ENCODE assay signal across 19 cellular contexts in genomic region chr11:14327105-14327504, GRCh38. TPM values are rescaled to one million over a fixed set of nuclear protein-coding genes. Genes with fewer than 3 reads are reported as not detected.
DNase-seq lines count a peak whose midpoint lies in the region; ATAC-seq and TF ChIP-seq lines count a peak whose summit lies in the region.
"Had no signal": no experiment of that assay in that cellular context is flagged by ENCODE, and none has a peak within 500 bp of the region (broad histone marks: within the 10 kb centered on the region; RNA-seq: fewer than 3 reads in every experiment).

No MANE protein-coding gene starts in this region.

- H3K27me3 ChIP-seq in HUES6 (ENCODE audit: control insufficient read depth, insufficient read depth, low read length), result no peaks in the 10 kb centered on the region
- no peaks in the 10 kb centered on the region for H3K27me3 ChIP-seq in MM.1S (replicated peaks; ENCODE audit: insufficient read depth, low read length)
- H3K27me3 ChIP-seq in prostate gland (replicated peaks; ENCODE audit: insufficient read depth), result no peaks in the 10 kb centered on the region
- H3K27me3 ChIP-seq: upper lobe of left lung had no signal

- no peaks in the 10 kb centered on the region for H3K36me3 ChIP-seq in HUES6 (ENCODE audit: control insufficient read depth, insufficient read depth, low read length)
- no peaks in the 10 kb centered on the region for H3K36me3 ChIP-seq in MM.1S (replicated peaks; ENCODE audit: insufficient read depth, low read length)
- no peaks in the 10 kb centered on the region for H3K36me3 ChIP-seq in prostate gland
- H3K36me3 ChIP-seq: upper lobe of left lung had no signal

- intact Hi-C loops in prostate gland (cut with DNase I), result no loop called here

- ATAC-seq in GM18498 (IDR thresholded peaks at IDR 0.05; ENCODE audit: unreplicated experiment) (peak; percentile 35), GM19395 (IDR thresholded peaks at IDR 0.05; ENCODE audit: unreplicated experiment) (peak; percentile 45), memory B cell (ENCODE audit: low read depth) (peak; percentile 18)
- ATAC-seq: left ventricle myocardium superior; naive thymus-derived CD4-positive, alpha-beta T cell had no signal

- H3K36me3 Mint-ChIP-seq in memory B cell, result no peaks in the 10 kb centered on the region
- H3K36me3 Mint-ChIP-seq: CD4-positive, alpha-beta memory T cell had no signal

- no peaks in the 10 kb centered on the region for H3K27me3 Mint-ChIP-seq in memory B cell
- H3K27me3 Mint-ChIP-seq: CD4-positive, alpha-beta memory T cell; naive thymus-derived CD4-positive, alpha-beta T cell had no signal

- no peak for TF ChIP-seq POLR2A in prostate gland (IDR thresholded peaks at IDR 0.05)

- no peak overlapping the region for H3K4me2 ChIP-seq in MM.1S (ENCODE audit: low read depth, low read length)

- no peak overlapping the region for H3K9ac ChIP-seq in HUES6 (ENCODE audit: low read length)
- H3K9ac ChIP-seq in MM.1S (ENCODE audit: low read length), result no peak overlapping the region

- no peak for DNase-seq in memory B cell (ENCODE audit: low spot score in 2 of 2)
- DNase-seq in MM.1S, result no peak
- DNase-seq in prostate gland (ENCODE audit: low spot score), result no peak
- no peak for DNase-seq in stimulated activated CD4-positive, alpha-beta T cell treated with anti-CD3 and anti-CD28 coated beads, Interleukin-4, amount 100 ng/mL, for 24 hours
- no peak for DNase-seq in NCI-H2196 treated with DMSO at 0.1 percent for 48 hours (lab: John Stamatoyannopoulos, UW; ENCODE audit: unreplicated experiment)
- DNase-seq: activated CD4-positive, alpha-beta T cell treated with anti-CD3 and anti-CD28 coated beads, Interleukin-2, amount 50 U/mL, for 48 hours; activated effector memory CD4-positive, alpha-beta T cell treated with anti-CD3 and anti-CD28 coated beads, Interleukin-2, amount 50 U/mL, for 16 hours; CD4-positive, alpha-beta memory T cell; hypothalamus; left ventricle myocardium superior; naive thymus-derived CD4-positive, alpha-beta T cell; NCI-H2081; NCI-H748 treated with DMSO at 0.1 percent for 48 hours; stimulated activated CD4-positive, alpha-beta T cell treated with anti-CD3 and anti-CD28 coated beads, Interleukin-1b, Interleukin-23, amount 100 ng/mL, for 48 hours; stimulated activated CD8-positive, alpha-beta memory T cell treated with anti-CD3 and anti-CD28 coated beads, Interleukin-4, amount 100 ng/mL, for 48 hours; upper lobe of left lung had no signal

- H3K9me3 ChIP-seq in HUES6 (ENCODE audit: control insufficient read depth, insufficient read depth, low read depth, low read length) (no peaks in the 10 kb centered on the region), MM.1S (replicated peaks; ENCODE audit: insufficient read depth, low read length) (no peaks in the 10 kb centered on the region), prostate gland (no peaks in the 10 kb centered on the region)
- H3K9me3 ChIP-seq: upper lobe of left lung had no signal

- peak overlapping the region; percentile 69 for H3K4me3 Mint-ChIP-seq in memory B cell

- H3K79me2 ChIP-seq in MM.1S (ENCODE audit: low read length), result no peaks in the 10 kb centered on the region

- peak overlapping the region; percentile 68 for H3K27ac Mint-ChIP-seq in memory B cell
- H3K27ac Mint-ChIP-seq: CD4-positive, alpha-beta memory T cell had no signal

- H3F3A ChIP-seq in MM.1S (ENCODE audit: insufficient read depth, low read length), result no peaks in the 10 kb centered on the region

- TF ChIP-seq CTCF in MM.1S (IDR thresholded peaks at IDR 0.05; ENCODE audit: low read length), result no peak
- no peak for TF ChIP-seq CTCF in prostate gland (IDR thresholded peaks at IDR 0.05)

- H3K27ac ChIP-seq in HUES6 (ENCODE audit: low read depth, low read length) (0 out of 2 replicates have a peak overlapping the region, but pooled peaks have one; percentile 22), MM.1S (ENCODE audit: low read length) (no peak overlapping the region), prostate gland (no peak overlapping the region)
- H3K27ac ChIP-seq: upper lobe of left lung had no signal

- H4K20me1 ChIP-seq in MM.1S (ENCODE audit: insufficient read depth, low read length), result no peaks in the 10 kb centered on the region

- H3K4me1 ChIP-seq in HUES6 (ENCODE audit: control insufficient read depth, insufficient read depth, low read length) (peaks cover 44% of the 10 kb centered on the region), MM.1S (ENCODE audit: low read length) (no peaks in the 10 kb centered on the region), prostate gland (replicated peaks) (no peaks in the 10 kb centered on the region)

- H3K4me3 ChIP-seq in HUES6 (ENCODE audit: low read depth, low read length) (no peak overlapping the region), MM.1S (ENCODE audit: low read length) (no peak overlapping the region), prostate gland (no peak overlapping the region)
- H3K4me3 ChIP-seq: upper lobe of left lung had no signal

- H3K9me2 ChIP-seq in MM.1S (replicated peaks; ENCODE audit: insufficient read depth, low read length), result no peaks in the 10 kb centered on the region

- peaks cover 33% of the 10 kb centered on the region for H3K4me1 Mint-ChIP-seq in memory B cell

- H2AFZ ChIP-seq in MM.1S (ENCODE audit: low read length), result no peak overlapping the region

- H3K9me3 Mint-ChIP-seq in memory B cell, result no peaks in the 10 kb centered on the region
- H3K9me3 Mint-ChIP-seq: CD4-positive, alpha-beta memory T cell had no signal

RNA-seq across cellular contexts. Expression of gene RRAS2, which starts 31.9 kb away (rescaled TPM):
- 10 to 100 TPM; 40.5 to 59.6 TPM for total RNA-seq in prostate gland
